Comparison of ENCODE assay signal across 8 cellular contexts in the genomic region with DNA sequence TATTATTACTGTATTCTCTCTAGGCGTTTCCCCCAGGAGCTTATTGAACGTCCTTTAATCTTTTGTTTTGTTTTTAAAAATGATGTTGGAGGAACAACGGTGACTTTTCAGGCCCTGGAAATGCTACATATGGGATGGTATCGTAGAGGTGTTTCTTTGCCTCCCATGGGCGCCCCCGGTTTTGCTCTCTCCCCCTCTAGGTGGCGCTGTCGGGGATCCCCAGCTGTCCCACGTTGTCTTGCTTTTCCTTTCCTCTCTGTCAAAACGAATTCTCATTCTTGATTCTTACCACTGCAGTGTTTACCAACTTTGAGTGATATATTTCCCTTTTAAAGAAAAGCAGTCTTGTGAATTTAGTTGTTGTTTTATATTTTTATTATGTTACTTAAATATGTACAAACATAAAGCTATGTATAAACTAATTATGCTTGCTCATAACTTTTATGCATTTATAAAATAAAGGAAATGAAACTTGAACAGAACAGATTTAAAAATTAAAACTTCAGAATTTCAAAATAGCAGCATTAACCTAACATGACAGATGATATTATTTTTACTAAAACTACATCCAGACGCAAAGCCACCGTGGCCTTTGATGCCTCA.
DNase-seq lines count a peak whose midpoint lies in the region; ATAC-seq, FAIRE-seq and TF ChIP-seq lines count a peak whose summit lies in the region.

No MANE protein-coding gene starts in this region.

- H3K4me1 ChIP-seq in kidney (ENCODE audit: control insufficient read depth in 1 of 2, insufficient read depth in 1 of 2, low read depth in 1 of 2, low read length in 2 of 2): no peaks in the 10 kb centered on the region
- no peaks in the 10 kb centered on the region for H3K4me1 ChIP-seq in transverse colon

- no peak for TF ChIP-seq EP300 in transverse colon (IDR thresholded peaks at IDR 0.05; ENCODE audit: low read depth)

- H3K4me3 ChIP-seq in kidney (ENCODE audit: low read length in 2 of 2) (no peak overlapping the region), transverse colon (no peak overlapping the region), lower leg skin (ENCODE audit: low read depth, poor library complexity, severe bottlenecking) (no peak overlapping the region)

- in situ Hi-C loops in transverse colon (cut with MboI; ENCODE audit: low pct_ligation_motif_present in 1 of 4, low pct_unique_long_range_greater_than_20kb in 1 of 4, low sequenced_read_pairs in 3 of 4): no loop called here

- TF ChIP-seq CTCF in kidney (IDR thresholded peaks at IDR 0.05; ENCODE audit: borderline replicate concordance, extremely low read depth, insufficient read depth) (peak; percentile 27), transverse colon (IDR thresholded peaks at IDR 0.05) (peak in 3 of 5 experiments; percentile 18 to 40 (median 33)), lower leg skin (IDR thresholded peaks at IDR 0.05) (no peak)

- DNase-seq in EH (ENCODE audit: low read depth): peak; percentile 1
- peak; percentile 4 for DNase-seq in KG1 (lab: John Stamatoyannopoulos, UW)
- peak; percentile 69 for DNase-seq in activated CD8-positive, alpha-beta memory T cell treated with anti-CD3 and anti-CD28 coated beads for 24 hours
- no peak for DNase-seq in kidney
- DNase-seq in transverse colon: peak; percentile 9
- DNase-seq in NCI-H774 (lab: John Stamatoyannopoulos, UW): no peak
- DNase-seq in lower leg skin (ENCODE audit: low spot score in 2 of 2): no peak

- H3K27ac ChIP-seq in kidney (ENCODE audit: low read depth in 2 of 2, low read length in 2 of 2): no peak overlapping the region
- no peak overlapping the region for H3K27ac ChIP-seq in transverse colon

- H3K9me3 ChIP-seq in kidney (ENCODE audit: control insufficient read depth in 1 of 2, low read length in 2 of 2): no peaks in the 10 kb centered on the region
- no peaks in the 10 kb centered on the region for H3K9me3 ChIP-seq in transverse colon

- H3K27me3 ChIP-seq in transverse colon: no peaks in the 10 kb centered on the region

- intact Hi-C loops in kidney (cut with DNase I): no loop called here
- intact Hi-C loops in transverse colon (cut with DNase I; ENCODE audit: low total_unique reads): no loop called here
- intact Hi-C loops in lower leg skin (cut with DNase I; ENCODE audit: low total_unique reads): no loop called here

- WGBS in transverse colon (ENCODE audit: low coverage in 1 of 2), 2 donors: 41 to 52% methylated on average over 12 of the region's 12 CpGs
- WGBS in lower leg skin, 2 donors: 46 to 49% methylated on average over 12 of the region's 12 CpGs

- FAIRE-seq in kidney (lab: Jason Lieb, UNC): no peak

- ATAC-seq in GM21360 (IDR thresholded peaks at IDR 0.05; ENCODE audit: unreplicated experiment): no peak

- H3K9ac ChIP-seq in kidney (ENCODE audit: low read length in 2 of 2): no peak overlapping the region

- no peak for TF ChIP-seq POLR2A in transverse colon (IDR thresholded peaks at IDR 0.05)
- TF ChIP-seq POLR2A in lower leg skin (IDR thresholded peaks at IDR 0.05): no peak

- H3K36me3 ChIP-seq in kidney (ENCODE audit: control insufficient read depth in 1 of 2, insufficient read depth in 2 of 2, low read length in 2 of 2) (no peaks in the 10 kb centered on the region), transverse colon (no peaks in the 10 kb centered on the region)

Comparison
In these comparisons a context has a peak if more than half of its experiments do, and no peak if none do; other contexts are left out.
1. DNase-seq: peak in EH (single experiment), KG1 (single experiment), activated CD8-positive, alpha-beta memory T cell treated with anti-CD3 and anti-CD28 coated beads for 24 hours (single experiment) and transverse colon (single experiment); none in kidney (single experiment), NCI-H774 (single experiment) and lower leg skin (0 of 2).
2. CTCF ChIP-seq: peak in kidney (single experiment) and transverse colon (3 of 5); none in lower leg skin (0 of 3).